Comparison of ENCODE assay signal across 9 cellular contexts in the genomic region with DNA sequence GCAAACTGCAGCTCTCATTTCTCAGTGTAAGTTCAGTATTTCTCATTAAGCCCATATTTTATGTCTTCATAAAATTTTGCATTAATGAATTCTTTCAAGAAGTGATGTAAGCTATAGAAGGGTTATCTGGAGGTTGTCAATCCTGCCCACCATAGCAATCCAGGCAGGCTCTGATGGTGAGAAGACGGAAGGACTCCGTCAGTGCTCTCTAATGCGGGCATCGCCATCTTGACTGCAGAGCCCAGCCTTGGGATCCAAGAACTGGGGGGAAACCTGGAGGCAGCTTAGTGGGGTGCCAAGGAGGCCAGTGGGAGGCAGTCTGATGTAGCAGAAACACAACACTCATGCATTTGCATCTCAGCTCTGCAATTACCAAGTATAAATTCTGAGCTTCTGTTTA.
"Had no signal": no experiment of that assay in that cellular context is flagged by ENCODE, and none has a peak within 500 bp of the region (broad histone marks: within the 10 kb centered on the region; RNA-seq: fewer than 3 reads in every experiment).

No MANE protein-coding gene starts in this region.

- H3K9me3 ChIP-seq: HAP-1 had no signal

- H3K4me1 ChIP-seq: HAP-1 had no signal

- DNase-seq: GM23248, GOT3, H7, H9, HCEC 1CT, HFFc6 had no signal

- H3K36me3 ChIP-seq: HAP-1 had no signal

- H3K4me2 ChIP-seq: GM23338 had no signal

- ATAC-seq: GM23338, HCT116 had no signal

- H3K4me3 ChIP-seq: GM23248, GM23338, HAP-1 had no signal

- H3K27ac ChIP-seq: GM23248 had no signal

- H3K9ac ChIP-seq: GM23248 had no signal

- H2AFZ ChIP-seq: GM23248, GM23338 had no signal
